In the genomic region with DNA sequence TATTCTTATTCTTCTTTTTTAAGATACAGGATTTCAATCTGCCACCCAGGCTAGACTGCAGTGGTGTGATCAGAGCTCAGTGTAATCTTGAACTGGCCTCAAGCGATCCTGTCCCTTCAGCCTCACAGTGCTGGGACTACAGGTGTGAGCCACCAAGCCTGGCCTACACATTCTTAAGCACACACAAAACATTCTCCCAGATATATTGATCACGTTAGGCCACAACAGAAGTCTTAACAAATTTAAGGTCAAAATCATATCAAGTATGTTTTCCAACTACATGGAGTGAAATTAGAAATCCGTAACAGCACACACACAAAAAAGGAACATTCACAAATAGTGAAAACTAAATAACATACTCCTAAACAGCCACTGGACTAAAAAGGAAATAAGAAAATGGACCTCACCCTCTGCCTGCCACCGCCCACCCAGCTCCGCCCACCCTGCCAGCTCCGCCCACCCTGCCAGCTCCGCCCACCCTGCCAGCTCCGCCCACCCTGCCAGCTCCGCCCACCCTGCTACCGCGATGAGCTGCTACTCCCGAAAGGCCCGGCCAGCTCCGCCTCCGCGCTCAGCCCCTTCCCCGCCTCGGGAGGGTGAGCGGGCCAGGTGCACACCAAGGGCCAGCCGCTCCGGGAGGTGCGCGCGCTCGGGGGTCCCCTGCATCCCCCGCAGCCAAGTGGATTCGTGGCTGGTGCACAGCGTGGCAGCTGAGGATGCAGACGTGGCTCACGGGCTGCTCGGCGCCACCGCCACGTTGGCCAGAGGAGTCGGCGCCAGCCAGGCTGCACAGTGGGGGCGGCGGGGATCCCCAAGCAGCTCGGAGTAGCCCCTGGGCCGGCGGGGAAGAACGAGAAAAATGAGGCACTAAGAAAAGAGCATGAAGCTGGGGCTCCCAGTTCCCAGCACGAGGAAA, we compare ENCODE assay signal across 1 cellular context.
A peak's percentile ranks its signal among the peaks of the same experiment; 100 is the strongest.
TF ChIP-seq lines count a peak whose summit lies in the region.

No MANE protein-coding gene starts in this region.

TF ChIP-seq in K562, 482 proteins besides CTCF, POLR2A, EP300 and RAD21 (continued from another document and continues in another):
- TF ChIP-seq, protein P1, sequence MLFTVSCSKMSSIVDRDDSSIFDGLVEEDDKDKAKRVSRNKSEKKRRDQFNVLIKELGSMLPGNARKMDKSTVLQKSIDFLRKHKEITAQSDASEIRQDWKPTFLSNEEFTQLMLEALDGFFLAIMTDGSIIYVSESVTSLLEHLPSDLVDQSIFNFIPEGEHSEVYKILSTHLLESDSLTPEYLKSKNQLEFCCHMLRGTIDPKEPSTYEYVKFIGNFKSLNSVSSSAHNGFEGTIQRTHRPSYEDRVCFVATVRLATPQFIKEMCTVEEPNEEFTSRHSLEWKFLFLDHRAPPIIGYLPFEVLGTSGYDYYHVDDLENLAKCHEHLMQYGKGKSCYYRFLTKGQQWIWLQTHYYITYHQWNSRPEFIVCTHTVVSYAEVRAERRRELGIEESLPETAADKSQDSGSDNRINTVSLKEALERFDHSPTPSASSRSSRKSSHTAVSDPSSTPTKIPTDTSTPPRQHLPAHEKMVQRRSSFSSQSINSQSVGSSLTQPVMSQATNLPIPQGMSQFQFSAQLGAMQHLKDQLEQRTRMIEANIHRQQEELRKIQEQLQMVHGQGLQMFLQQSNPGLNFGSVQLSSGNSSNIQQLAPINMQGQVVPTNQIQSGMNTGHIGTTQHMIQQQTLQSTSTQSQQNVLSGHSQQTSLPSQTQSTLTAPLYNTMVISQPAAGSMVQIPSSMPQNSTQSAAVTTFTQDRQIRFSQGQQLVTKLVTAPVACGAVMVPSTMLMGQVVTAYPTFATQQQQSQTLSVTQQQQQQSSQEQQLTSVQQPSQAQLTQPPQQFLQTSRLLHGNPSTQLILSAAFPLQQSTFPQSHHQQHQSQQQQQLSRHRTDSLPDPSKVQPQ (CRISPR knock-in tag; IDR thresholded peaks at IDR 0.05; ENCODE audit: borderline replicate concordance), result no peak
- no peak for TF ChIP-seq SMARCC2 (IDR thresholded peaks at IDR 0.05; ENCODE audit: low read depth)
- TF ChIP-seq, protein P2, sequence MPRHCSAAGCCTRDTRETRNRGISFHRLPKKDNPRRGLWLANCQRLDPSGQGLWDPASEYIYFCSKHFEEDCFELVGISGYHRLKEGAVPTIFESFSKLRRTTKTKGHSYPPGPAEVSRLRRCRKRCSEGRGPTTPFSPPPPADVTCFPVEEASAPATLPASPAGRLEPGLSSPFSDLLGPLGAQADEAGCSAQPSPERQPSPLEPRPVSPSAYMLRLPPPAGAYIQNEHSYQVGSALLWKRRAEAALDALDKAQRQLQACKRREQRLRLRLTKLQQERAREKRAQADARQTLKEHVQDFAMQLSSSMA (CRISPR knock-in tag; IDR thresholded peaks at IDR 0.05), result no peak
- TF ChIP-seq DNMT1 (IDR thresholded peaks at IDR 0.05), result no peak
- TF ChIP-seq, protein P3, sequence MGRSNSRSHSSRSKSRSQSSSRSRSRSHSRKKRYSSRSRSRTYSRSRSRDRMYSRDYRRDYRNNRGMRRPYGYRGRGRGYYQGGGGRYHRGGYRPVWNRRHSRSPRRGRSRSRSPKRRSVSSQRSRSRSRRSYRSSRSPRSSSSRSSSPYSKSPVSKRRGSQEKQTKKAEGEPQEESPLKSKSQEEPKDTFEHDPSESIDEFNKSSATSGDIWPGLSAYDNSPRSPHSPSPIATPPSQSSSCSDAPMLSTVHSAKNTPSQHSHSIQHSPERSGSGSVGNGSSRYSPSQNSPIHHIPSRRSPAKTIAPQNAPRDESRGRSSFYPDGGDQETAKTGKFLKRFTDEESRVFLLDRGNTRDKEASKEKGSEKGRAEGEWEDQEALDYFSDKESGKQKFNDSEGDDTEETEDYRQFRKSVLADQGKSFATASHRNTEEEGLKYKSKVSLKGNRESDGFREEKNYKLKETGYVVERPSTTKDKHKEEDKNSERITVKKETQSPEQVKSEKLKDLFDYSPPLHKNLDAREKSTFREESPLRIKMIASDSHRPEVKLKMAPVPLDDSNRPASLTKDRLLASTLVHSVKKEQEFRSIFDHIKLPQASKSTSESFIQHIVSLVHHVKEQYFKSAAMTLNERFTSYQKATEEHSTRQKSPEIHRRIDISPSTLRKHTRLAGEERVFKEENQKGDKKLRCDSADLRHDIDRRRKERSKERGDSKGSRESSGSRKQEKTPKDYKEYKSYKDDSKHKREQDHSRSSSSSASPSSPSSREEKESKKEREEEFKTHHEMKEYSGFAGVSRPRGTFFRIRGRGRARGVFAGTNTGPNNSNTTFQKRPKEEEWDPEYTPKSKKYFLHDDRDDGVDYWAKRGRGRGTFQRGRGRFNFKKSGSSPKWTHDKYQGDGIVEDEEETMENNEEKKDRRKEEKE (IDR thresholded peaks at IDR 0.05; ENCODE audit: borderline replicate concordance in 1 of 2, control insufficient read depth in 1 of 2, low read depth in 2 of 2, low read length in 1 of 2), result no peak
- peak in 1 of 2 experiments; percentile 64; a peak in 1 of 4 replicates for TF ChIP-seq NONO (IDR thresholded peaks at IDR 0.05; ENCODE audit: low read depth in 2 of 2, low read length in 1 of 2)
- TF ChIP-seq NR4A1 (CRISPR knock-in tag; IDR thresholded peaks at IDR 0.05), result no peak
- TF ChIP-seq NR4A1 (tag; IDR thresholded peaks at IDR 0.05), result no peak
- TF ChIP-seq, protein P4, sequence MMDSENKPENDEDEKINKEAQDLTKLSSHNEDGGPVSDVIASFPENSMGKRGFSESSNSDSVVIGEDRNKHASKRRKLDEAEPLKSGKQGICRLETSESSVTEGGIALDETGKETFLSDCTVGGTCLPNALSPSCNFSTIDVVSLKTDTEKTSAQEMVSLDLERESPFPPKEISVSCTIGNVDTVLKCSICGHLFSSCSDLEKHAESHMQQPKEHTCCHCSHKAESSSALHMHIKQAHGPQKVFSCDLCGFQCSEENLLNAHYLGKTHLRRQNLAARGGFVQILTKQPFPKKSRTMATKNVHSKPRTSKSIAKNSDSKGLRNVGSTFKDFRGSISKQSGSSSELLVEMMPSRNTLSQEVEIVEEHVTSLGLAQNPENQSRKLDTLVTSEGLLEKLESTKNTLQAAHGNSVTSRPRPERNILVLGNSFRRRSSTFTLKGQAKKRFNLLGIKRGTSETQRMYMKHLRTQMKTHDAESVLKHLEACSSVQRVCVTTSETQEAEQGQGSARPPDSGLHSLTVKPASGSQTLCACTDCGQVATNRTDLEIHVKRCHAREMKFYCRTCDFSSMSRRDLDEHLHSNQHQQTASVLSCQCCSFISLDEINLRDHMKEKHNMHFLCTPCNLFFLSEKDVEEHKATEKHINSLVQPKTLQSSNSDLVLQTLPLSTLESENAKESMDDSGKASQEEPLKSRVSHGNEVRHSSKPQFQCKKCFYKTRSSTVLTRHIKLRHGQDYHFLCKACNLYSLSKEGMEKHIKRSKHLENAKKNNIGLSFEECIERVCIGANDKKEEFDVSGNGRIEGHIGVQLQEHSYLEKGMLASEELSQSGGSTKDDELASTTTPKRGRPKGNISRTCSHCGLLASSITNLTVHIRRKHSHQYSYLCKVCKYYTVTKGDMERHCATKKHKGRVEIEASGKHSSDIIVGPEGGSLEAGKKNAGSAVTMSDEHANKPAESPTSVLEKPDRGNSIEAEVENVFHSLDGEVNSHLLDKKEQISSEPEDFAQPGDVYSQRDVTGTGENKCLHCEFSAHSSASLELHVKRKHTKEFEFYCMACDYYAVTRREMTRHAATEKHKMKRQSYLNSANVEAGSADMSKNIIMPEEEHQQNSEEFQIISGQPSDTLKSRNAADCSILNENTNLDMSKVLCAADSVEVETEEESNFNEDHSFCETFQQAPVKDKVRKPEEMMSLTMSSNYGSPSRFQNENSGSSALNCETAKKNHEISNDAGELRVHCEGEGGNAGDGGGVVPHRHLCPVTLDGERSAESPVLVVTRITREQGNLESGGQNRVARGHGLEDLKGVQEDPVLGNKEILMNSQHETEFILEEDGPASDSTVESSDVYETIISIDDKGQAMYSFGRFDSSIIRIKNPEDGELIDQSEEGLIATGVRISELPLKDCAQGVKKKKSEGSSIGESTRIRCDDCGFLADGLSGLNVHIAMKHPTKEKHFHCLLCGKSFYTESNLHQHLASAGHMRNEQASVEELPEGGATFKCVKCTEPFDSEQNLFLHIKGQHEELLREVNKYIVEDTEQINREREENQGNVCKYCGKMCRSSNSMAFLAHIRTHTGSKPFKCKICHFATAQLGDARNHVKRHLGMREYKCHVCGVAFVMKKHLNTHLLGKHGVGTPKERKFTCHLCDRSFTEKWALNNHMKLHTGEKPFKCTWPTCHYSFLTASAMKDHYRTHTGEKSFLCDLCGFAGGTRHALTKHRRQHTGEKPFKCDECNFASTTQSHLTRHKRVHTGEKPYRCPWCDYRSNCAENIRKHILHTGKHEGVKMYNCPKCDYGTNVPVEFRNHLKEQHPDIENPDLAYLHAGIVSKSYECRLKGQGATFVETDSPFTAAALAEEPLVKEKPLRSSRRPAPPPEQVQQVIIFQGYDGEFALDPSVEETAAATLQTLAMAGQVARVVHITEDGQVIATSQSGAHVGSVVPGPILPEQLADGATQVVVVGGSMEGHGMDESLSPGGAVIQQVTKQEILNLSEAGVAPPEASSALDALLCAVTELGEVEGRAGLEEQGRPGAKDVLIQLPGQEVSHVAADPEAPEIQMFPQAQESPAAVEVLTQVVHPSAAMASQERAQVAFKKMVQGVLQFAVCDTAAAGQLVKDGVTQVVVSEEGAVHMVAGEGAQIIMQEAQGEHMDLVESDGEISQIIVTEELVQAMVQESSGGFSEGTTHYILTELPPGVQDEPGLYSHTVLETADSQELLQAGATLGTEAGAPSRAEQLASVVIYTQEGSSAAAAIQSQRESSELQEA (IDR thresholded peaks at IDR 0.05; ENCODE audit: low read depth), result no peak
- no peak for TF ChIP-seq TEAD4 (IDR thresholded peaks at IDR 0.05; ENCODE audit: low read length)
- no peak for TF ChIP-seq TEAD4 (CRISPR knock-in tag; IDR thresholded peaks at IDR 0.05; ENCODE audit: borderline replicate concordance)
- no peak for TF ChIP-seq STAT5B (CRISPR knock-in tag; IDR thresholded peaks at IDR 0.05)
- no peak for TF ChIP-seq GABPB2 (CRISPR knock-in tag; conservative IDR thresholded peaks at IDR 0.05)
- no peak for TF ChIP-seq NR1H2 (CRISPR knock-in tag; IDR thresholded peaks at IDR 0.05)
- no peak for TF ChIP-seq SMARCB1 (IDR thresholded peaks at IDR 0.05; ENCODE audit: insufficient read length, low read depth)
- TF ChIP-seq, protein P5, sequence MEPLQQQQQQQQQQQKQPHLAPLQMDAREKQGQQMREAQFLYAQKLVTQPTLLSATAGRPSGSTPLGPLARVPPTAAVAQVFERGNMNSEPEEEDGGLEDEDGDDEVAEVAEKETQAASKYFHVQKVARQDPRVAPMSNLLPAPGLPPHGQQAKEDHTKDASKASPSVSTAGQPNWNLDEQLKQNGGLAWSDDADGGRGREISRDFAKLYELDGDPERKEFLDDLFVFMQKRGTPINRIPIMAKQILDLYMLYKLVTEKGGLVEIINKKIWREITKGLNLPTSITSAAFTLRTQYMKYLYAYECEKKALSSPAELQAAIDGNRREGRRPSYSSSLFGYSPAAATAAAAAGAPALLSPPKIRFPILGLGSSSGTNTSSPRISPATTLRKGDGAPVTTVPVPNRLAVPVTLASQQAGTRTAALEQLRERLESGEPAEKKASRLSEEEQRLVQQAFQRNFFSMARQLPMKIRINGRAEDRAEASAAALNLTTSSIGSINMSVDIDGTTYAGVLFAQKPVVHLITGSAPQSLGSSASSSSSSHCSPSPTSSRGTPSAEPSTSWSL (CRISPR knock-in tag; IDR thresholded peaks at IDR 0.05; ENCODE audit: borderline replicate concordance), result no peak
- TF ChIP-seq, protein P6, sequence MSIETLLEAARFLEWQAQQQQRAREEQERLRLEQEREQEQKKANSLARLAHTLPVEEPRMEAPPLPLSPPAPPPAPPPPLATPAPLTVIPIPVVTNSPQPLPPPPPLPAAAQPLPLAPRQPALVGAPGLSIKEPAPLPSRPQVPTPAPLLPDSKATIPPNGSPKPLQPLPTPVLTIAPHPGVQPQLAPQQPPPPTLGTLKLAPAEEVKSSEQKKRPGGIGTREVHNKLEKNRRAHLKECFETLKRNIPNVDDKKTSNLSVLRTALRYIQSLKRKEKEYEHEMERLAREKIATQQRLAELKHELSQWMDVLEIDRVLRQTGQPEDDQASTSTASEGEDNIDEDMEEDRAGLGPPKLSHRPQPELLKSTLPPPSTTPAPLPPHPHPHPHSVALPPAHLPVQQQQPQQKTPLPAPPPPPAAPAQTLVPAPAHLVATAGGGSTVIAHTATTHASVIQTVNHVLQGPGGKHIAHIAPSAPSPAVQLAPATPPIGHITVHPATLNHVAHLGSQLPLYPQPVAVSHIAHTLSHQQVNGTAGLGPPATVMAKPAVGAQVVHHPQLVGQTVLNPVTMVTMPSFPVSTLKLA (conservative IDR thresholded peaks at IDR 0.05), result peak in 1 of 2 experiments; percentile 47; a peak in 2 of 4 replicates
- TF ChIP-seq NCOA2 (IDR thresholded peaks at IDR 0.05; ENCODE audit: partially characterized antibody in 2 of 2), result no peak
- peak; percentile 48; the same call in 1 of the 2 replicates for TF ChIP-seq CTBP1 (IDR thresholded peaks at IDR 0.05; ENCODE audit: borderline replicate concordance)
- TF ChIP-seq TAF9B (IDR thresholded peaks at IDR 0.05; ENCODE audit: partially characterized antibody), result no peak
- TF ChIP-seq ZC3H4 (CRISPR knock-in tag; IDR thresholded peaks at IDR 0.05; ENCODE audit: borderline replicate concordance), result no peak
- TF ChIP-seq, protein P7, sequence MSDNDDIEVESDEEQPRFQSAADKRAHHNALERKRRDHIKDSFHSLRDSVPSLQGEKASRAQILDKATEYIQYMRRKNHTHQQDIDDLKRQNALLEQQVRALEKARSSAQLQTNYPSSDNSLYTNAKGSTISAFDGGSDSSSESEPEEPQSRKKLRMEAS (CRISPR knock-in tag; IDR thresholded peaks at IDR 0.05), result peak; percentile 57
- no peak for TF ChIP-seq POLR3A (IDR thresholded peaks at IDR 0.05; ENCODE audit: borderline replicate concordance, extremely low read depth, insufficient read depth, insufficient read length)
- no peak for TF ChIP-seq CREBBP (IDR thresholded peaks at IDR 0.05; ENCODE audit: low read depth, low read length)
- TF ChIP-seq U2AF1 (optimal IDR thresholded peaks at IDR 0.05; ENCODE audit: low read depth, low read length), result no peak
- no peak for TF ChIP-seq ZNF324 (CRISPR knock-in tag; IDR thresholded peaks at IDR 0.05)
- no peak for TF ChIP-seq RUNX1 (IDR thresholded peaks at IDR 0.05; ENCODE audit: low read depth)
- TF ChIP-seq ELF1 (tag; IDR thresholded peaks at IDR 0.05), result no peak
- TF ChIP-seq FOXP1 (CRISPR knock-in tag; IDR thresholded peaks at IDR 0.05), result no peak
- TF ChIP-seq, protein P8, sequence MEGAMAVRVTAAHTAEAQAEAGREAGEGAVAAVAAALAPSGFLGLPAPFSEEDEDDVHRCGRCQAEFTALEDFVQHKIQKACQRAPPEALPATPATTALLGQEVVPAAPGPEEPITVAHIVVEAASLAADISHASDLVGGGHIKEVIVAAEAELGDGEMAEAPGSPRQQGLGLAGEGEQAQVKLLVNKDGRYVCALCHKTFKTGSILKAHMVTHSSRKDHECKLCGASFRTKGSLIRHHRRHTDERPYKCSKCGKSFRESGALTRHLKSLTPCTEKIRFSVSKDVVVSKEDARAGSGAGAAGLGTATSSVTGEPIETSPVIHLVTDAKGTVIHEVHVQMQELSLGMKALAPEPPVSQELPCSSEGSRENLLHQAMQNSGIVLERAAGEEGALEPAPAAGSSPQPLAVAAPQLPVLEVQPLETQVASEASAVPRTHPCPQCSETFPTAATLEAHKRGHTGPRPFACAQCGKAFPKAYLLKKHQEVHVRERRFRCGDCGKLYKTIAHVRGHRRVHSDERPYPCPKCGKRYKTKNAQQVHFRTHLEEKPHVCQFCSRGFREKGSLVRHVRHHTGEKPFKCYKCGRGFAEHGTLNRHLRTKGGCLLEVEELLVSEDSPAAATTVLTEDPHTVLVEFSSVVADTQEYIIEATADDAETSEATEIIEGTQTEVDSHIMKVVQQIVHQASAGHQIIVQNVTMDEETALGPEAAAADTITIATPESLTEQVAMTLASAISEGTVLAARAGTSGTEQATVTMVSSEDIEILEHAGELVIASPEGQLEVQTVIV (CRISPR knock-in tag; IDR thresholded peaks at IDR 0.05; ENCODE audit: borderline replicate concordance), result no peak
- TF ChIP-seq ZNF224 (CRISPR knock-in tag; IDR thresholded peaks at IDR 0.05), result no peak
- no peak for TF ChIP-seq PRMT5 (CRISPR knock-in tag; IDR thresholded peaks at IDR 0.05)
- TF ChIP-seq ZNF445 (CRISPR knock-in tag; IDR thresholded peaks at IDR 0.05; ENCODE audit: low read depth), result no peak
- TF ChIP-seq NFE2L1 (tag; IDR thresholded peaks at IDR 0.05; ENCODE audit: borderline replicate concordance, low read depth), result no peak
- peak in 1 of 2 experiments; percentile 51; a peak in 2 of 4 replicates for TF ChIP-seq SRF (CRISPR knock-in tag; IDR thresholded peaks at IDR 0.05)
